Comparison of ENCODE assay signal across 16 cellular contexts in the genomic region with DNA sequence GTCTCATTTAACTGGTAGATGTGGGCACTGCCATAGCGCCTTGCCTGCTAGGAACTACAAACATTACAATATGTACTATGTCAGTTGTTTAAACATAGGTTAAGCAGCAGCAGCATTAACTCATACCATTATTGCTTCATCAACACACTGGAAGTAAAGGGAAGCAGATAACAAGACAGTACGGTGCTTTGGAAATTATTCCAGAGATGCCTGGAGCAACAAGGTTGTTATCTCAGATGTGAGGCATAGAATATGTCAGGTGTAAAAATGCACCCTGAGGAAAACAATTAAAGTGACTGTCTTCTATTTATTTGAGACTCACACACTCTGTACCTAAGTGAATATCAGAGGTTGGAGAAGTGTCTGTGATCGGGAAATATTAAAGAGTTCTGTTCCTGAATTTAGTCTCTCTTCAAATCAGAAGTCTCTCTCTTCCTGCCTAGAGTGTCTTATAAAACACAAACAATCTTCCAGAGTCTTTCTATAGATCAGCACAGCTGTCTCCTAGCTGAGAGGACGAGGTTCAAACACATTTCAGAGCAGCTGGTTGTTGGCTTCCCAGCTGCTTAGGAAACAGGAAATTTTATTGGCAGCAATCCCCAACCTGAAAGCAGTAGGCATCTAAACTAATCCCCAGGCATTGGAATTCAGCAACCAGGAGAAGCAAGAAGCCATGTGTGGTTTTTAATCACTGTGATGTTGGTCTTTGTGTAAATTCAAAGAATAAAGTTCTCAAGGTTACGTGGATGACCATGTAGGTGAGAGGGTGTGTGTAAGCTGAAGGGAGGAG.
DNase-seq lines count a peak whose midpoint lies in the region; ATAC-seq and TF ChIP-seq lines count a peak whose summit lies in the region.
"Had no signal": no experiment of that assay in that cellular context is flagged by ENCODE, and none has a peak within 500 bp of the region (broad histone marks: within the 10 kb centered on the region; RNA-seq: fewer than 3 reads in every experiment).

No MANE protein-coding gene starts in this region.

- H3K4me1 Mint-ChIP-seq in H9 (peaks cover 12 to 13% of the 10 kb centered on the region in 2 experiments), endothelial cell (ENCODE audit: unreplicated experiment) (peaks cover 13% of the 10 kb centered on the region)
- no peaks in the 10 kb centered on the region for H3K4me1 Mint-ChIP-seq in activated T-cell treated with anti-CD3 and anti-CD28 coated beads, Interleukin-2, amount 50 U/mL, for 72 hours (ENCODE audit: low read depth)
- H3K4me1 Mint-ChIP-seq: CD4-positive, CD25-positive, alpha-beta regulatory T cell had no signal

- no peak overlapping the region for H2BK15ac ChIP-seq in H9 (ENCODE audit: low read depth, low read length)

- no peak overlapping the region for H3K4me3 Mint-ChIP-seq in H9
- no peak overlapping the region for H3K4me3 Mint-ChIP-seq in endothelial cell (ENCODE audit: unreplicated experiment)
- H3K4me3 Mint-ChIP-seq in activated T-cell treated with anti-CD3 and anti-CD28 coated beads, Interleukin-2, amount 50 U/mL, for 72 hours: no peak overlapping the region
- H3K4me3 Mint-ChIP-seq: CD4-positive, CD25-positive, alpha-beta regulatory T cell had no signal

- H3K14ac ChIP-seq in H9 (ENCODE audit: insufficient read depth, low read length): no peak overlapping the region

- no peak overlapping the region for H2BK12ac ChIP-seq in H9 (ENCODE audit: insufficient read length, low read depth, low read length)

- no peaks in the 10 kb centered on the region for H3K4me1 ChIP-seq in H9 (ENCODE audit: insufficient read depth, low read length)

- H2AK5ac ChIP-seq in H9 (ENCODE audit: insufficient read length, low read length): no peak overlapping the region

- H3K9me3 Mint-ChIP-seq in H9 (no peaks in the 10 kb centered on the region), endothelial cell (ENCODE audit: unreplicated experiment) (no peaks in the 10 kb centered on the region)
- peaks cover 0 to 3% of the 10 kb centered on the region in 2 donors for H3K9me3 Mint-ChIP-seq in activated T-cell treated with anti-CD3 and anti-CD28 coated beads, Interleukin-2, amount 50 U/mL, for 72 hours

- no peak for TF ChIP-seq CTCF in H9 (conservative IDR thresholded peaks at IDR 0.05)
- TF ChIP-seq CTCF in endothelial cell (IDR thresholded peaks at IDR 0.05; ENCODE audit: unreplicated experiment): no peak
- TF ChIP-seq CTCF in retinal pigment epithelial cell (conservative IDR thresholded peaks at IDR 0.05; ENCODE audit: low read depth, low read length): no peak

- no peak overlapping the region for H3K4me2 ChIP-seq in H9 (ENCODE audit: insufficient read depth, insufficient read length, low read length)
- H3K4me2 ChIP-seq: SK-N-SH had no signal

- DNase-seq in H9 (no peak), NCI-H69 (lab: John Stamatoyannopoulos, UW) (peak; percentile 45), endothelial cell (ENCODE audit: low spot score) (no peak), retinal pigment epithelial cell (ENCODE audit: low read depth) (peak; percentile 64), left cardiac atrium (no peak)
- no peak for DNase-seq in activated T-cell treated with anti-CD3 and anti-CD28 coated beads, Interleukin-2, amount 50 U/mL, for 72 hours
- DNase-seq: ACHN; CD4-positive, CD25-positive, alpha-beta regulatory T cell; DND-41; GDM1; GM23248; Kasumi-1; NCI-H2029; PC-3; SK-N-SH had no signal

- no peak overlapping the region for H3K23ac ChIP-seq in H9 (ENCODE audit: insufficient read length, low read depth, low read length)

- H2BK120ac ChIP-seq in H9 (ENCODE audit: low read depth, low read length, poor library complexity, severe bottlenecking): no peak overlapping the region

- H4K20me1 ChIP-seq in H9 (ENCODE audit: control insufficient read depth, insufficient read depth, insufficient read length): no peaks in the 10 kb centered on the region

- H3K18ac ChIP-seq in H9 (ENCODE audit: insufficient read length, low read depth, low read length): no peak overlapping the region

- no peaks in the 10 kb centered on the region for H3K79me1 ChIP-seq in H9 (ENCODE audit: insufficient read depth, low read depth, low read length, poor library complexity, severe bottlenecking)

- no peak overlapping the region for H2BK5ac ChIP-seq in H9 (ENCODE audit: insufficient read length, low read length)

- no peak overlapping the region for H4K91ac ChIP-seq in H9 (ENCODE audit: insufficient read length, low read depth, low read length)

- H3K27ac Mint-ChIP-seq in H9 (peak overlapping the region in 2 of 3 experiments; percentile 25 to 40; a peak in 2 of 7 replicates), endothelial cell (ENCODE audit: unreplicated experiment) (peak overlapping the region; percentile 58)
- no peak overlapping the region for H3K27ac Mint-ChIP-seq in activated T-cell treated with anti-CD3 and anti-CD28 coated beads, Interleukin-2, amount 50 U/mL, for 72 hours
- H3K27ac Mint-ChIP-seq: CD4-positive, CD25-positive, alpha-beta regulatory T cell had no signal

- H3K27me3 Mint-ChIP-seq in H9 (ENCODE audit: low read depth): no peaks in the 10 kb centered on the region
- no peaks in the 10 kb centered on the region for H3K27me3 Mint-ChIP-seq in endothelial cell (ENCODE audit: unreplicated experiment)
- H3K27me3 Mint-ChIP-seq in activated T-cell treated with anti-CD3 and anti-CD28 coated beads, Interleukin-2, amount 50 U/mL, for 72 hours (ENCODE audit: low read depth): no peaks in the 10 kb centered on the region
- H3K27me3 Mint-ChIP-seq: CD4-positive, CD25-positive, alpha-beta regulatory T cell had no signal

- H3K23me2 ChIP-seq in H9 (ENCODE audit: insufficient read length, low read depth, low read length, poor library complexity, severe bottlenecking): no peaks in the 10 kb centered on the region

- intact Hi-C loops in left cardiac atrium (cut with DNase I): no loop called here

- H3K79me2 ChIP-seq in H9 (ENCODE audit: insufficient read depth, low read length): no peaks in the 10 kb centered on the region

- H3K56ac ChIP-seq in H9 (ENCODE audit: insufficient read length, low read depth, low read length): no peak overlapping the region

- no peak overlapping the region for H4K8ac ChIP-seq in H9 (replicated peaks; ENCODE audit: insufficient read length, low read depth, low read length)

- no peak overlapping the region for H3K4me3 ChIP-seq in retinal pigment epithelial cell (ENCODE audit: low read length)
- H3K4me3 ChIP-seq: GM23248 had no signal

- no CpG with 5 or more reads among the region's 5 CpGs for WGBS in H9 (ENCODE audit: extremely low coverage, insufficient read length, low lambda C conversion rate)

- ATAC-seq in HG03135 (IDR thresholded peaks at IDR 0.05; ENCODE audit: unreplicated experiment) (no peak), left cardiac atrium (no peak)
- no peak for ATAC-seq in activated T-cell treated with anti-CD3 and anti-CD28 coated beads, Interleukin-2, amount 50 U/mL, for 72 hours (replicated peaks in 1 of 2)
- ATAC-seq: PC-3 had no signal

- H2AFZ ChIP-seq in H9 (ENCODE audit: low read length): peak overlapping the region; percentile 73
- H2AFZ ChIP-seq: GM23248 had no signal

- no peak overlapping the region for H3K27ac ChIP-seq in H9 (ENCODE audit: insufficient read length, low read depth, low read length)
- H3K27ac ChIP-seq: GM23248 had no signal

- no peaks in the 10 kb centered on the region for H3K9me3 ChIP-seq in H9 (ENCODE audit: control insufficient read depth, low read depth, low read length)
- H3K9me3 ChIP-seq: SK-N-SH had no signal

- no peak overlapping the region for H3T11ph ChIP-seq in H9 (ENCODE audit: low read length)

- H3K9ac ChIP-seq in H9 (ENCODE audit: extremely low read depth, insufficient read length, low read length): no peak overlapping the region
- H3K9ac ChIP-seq: GM23248, SK-N-SH had no signal

- H3K4ac ChIP-seq in H9 (ENCODE audit: low read depth, low read length): no peak overlapping the region

- H2BK20ac ChIP-seq in H9 (ENCODE audit: low read depth, low read length, poor library complexity, severe bottlenecking): no peak overlapping the region

- H3K36me3 Mint-ChIP-seq in H9 (ENCODE audit: insufficient read depth in 1 of 3, low read depth in 3 of 3) (no peaks in the 10 kb centered on the region), endothelial cell (ENCODE audit: low read depth, unreplicated experiment) (no peaks in the 10 kb centered on the region)
- H3K36me3 Mint-ChIP-seq in activated T-cell treated with anti-CD3 and anti-CD28 coated beads, Interleukin-2, amount 50 U/mL, for 72 hours (ENCODE audit: insufficient read depth in 2 of 2): no peaks in the 10 kb centered on the region
- H3K36me3 Mint-ChIP-seq: CD4-positive, CD25-positive, alpha-beta regulatory T cell had no signal

- no peak overlapping the region for H4K5ac ChIP-seq in H9 (ENCODE audit: insufficient read length, low read depth, low read length)

- H3K27me3 ChIP-seq in H9 (ENCODE audit: insufficient read depth, low read length): no peaks in the 10 kb centered on the region

Comparison
In these comparisons a context has a peak if more than half of its experiments do, and no peak if none do; other contexts are left out.
1. DNase-seq: peak in NCI-H69 (single experiment) and retinal pigment epithelial cell (single experiment); none in H9 (single experiment), endothelial cell (single experiment), left cardiac atrium (single experiment) and activated T-cell treated with anti-CD3 and anti-CD28 coated beads, Interleukin-2, amount 50 U/mL, for 72 hours (0 of 2).